8 cellular contexts compared by ENCODE assay signal in the genomic region with DNA sequence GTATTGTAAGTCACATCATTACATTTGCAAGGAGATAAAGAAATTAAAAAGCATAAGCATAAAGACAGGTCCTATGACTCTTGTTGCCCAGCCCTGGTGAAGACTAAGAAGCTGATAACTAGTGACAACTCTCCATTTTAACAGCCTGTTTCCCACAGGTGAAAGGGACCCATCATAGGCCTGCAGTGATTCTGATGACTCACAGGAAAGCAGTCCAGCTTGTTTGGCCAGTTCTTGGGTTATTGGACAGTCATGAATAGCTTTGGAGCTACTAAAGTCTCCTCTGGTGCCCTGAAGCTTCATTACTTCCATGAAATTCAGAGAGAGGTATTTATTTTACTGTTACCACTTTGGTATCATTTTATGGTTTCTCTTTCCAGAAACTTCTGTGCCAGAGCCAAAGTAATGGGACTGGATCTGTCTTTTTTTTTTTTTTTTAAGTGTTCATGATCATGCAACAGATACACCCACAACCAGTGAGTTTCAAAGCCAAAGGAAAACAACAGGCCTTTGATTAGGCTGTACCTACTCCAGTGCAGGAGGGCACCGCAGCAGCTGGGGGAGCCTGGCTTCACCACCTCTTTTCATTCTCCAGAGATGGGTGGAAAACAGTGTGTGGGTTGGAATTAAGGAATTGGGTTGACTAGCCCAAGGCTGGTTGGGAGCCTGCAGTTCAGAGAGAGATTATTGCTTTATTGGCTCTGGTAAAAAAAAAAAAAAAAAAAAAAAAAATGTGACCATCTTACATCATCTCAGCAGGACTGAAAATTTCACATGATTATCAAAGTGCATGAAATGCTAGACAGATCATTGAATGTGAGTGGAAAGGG. TPM values are rescaled to one million over a fixed set of nuclear protein-coding genes. Genes with fewer than 3 reads are reported as not detected.
DNase-seq lines count a peak whose midpoint lies in the region; ATAC-seq lines count a peak whose summit lies in the region.

No MANE protein-coding gene starts in this region.

- H3K9ac ChIP-seq in Karpas-422 (ENCODE audit: low read length): no peak overlapping the region

- peaks cover 6% of the 10 kb centered on the region for H3K36me3 Mint-ChIP-seq in activated naive CD8-positive, alpha-beta T cell treated with anti-CD3 and anti-CD28 coated beads for 36 hours

- no peaks in the 10 kb centered on the region for H3K27me3 Mint-ChIP-seq in activated naive CD8-positive, alpha-beta T cell treated with anti-CD3 and anti-CD28 coated beads for 36 hours

- H3K4me2 ChIP-seq in Karpas-422 (ENCODE audit: low read depth, low read length, poor library complexity, severe bottlenecking): no peak overlapping the region

- H3K27ac Mint-ChIP-seq in activated naive CD8-positive, alpha-beta T cell treated with anti-CD3 and anti-CD28 coated beads for 36 hours: peak overlapping the region; percentile 6

- H3K79me2 ChIP-seq in Karpas-422 (ENCODE audit: low read length): no peaks in the 10 kb centered on the region

- H3K27me3 ChIP-seq in aorta (ENCODE audit: control insufficient read depth in 1 of 2, insufficient read depth in 2 of 2, low read length in 1 of 2) (no peaks in the 10 kb centered on the region), Karpas-422 (ENCODE audit: low read length) (no peaks in the 10 kb centered on the region)

- intact Hi-C loops in aorta (cut with DNase I): no loop called here

- peak; percentile 75 for DNase-seq in DMS79 treated with DMSO at 0.1 percent for 48 hours (lab: John Stamatoyannopoulos, UW)
- no peak for DNase-seq in activated naive CD8-positive, alpha-beta T cell treated with anti-CD3 and anti-CD28 coated beads for 36 hours
- DNase-seq in myocyte (ENCODE audit: low read depth): peak; percentile 17
- DNase-seq in aorta: no peak
- DNase-seq in Karpas-422: no peak

- peaks cover 38% of the 10 kb centered on the region for H3K4me1 Mint-ChIP-seq in activated naive CD8-positive, alpha-beta T cell treated with anti-CD3 and anti-CD28 coated beads for 36 hours

- no peak overlapping the region for H2AFZ ChIP-seq in Karpas-422 (ENCODE audit: low read length)

- WGBS in aorta, 2 donors: 85 to 96% methylated on average over 1 of the region's 1 CpG

- no peaks in the 10 kb centered on the region for H4K20me1 ChIP-seq in Karpas-422 (ENCODE audit: insufficient read depth, low read depth, low read length)

- H3K9me3 Mint-ChIP-seq in activated naive CD8-positive, alpha-beta T cell treated with anti-CD3 and anti-CD28 coated beads for 36 hours: peaks cover 16% of the 10 kb centered on the region

- no peak overlapping the region for H3K27ac ChIP-seq in aorta (ENCODE audit: low read depth in 1 of 2, low read length in 2 of 2)
- H3K27ac ChIP-seq in Karpas-422 (ENCODE audit: low read length): no peak overlapping the region

- ATAC-seq in HG03064 (IDR thresholded peaks at IDR 0.05; ENCODE audit: low read depth, unreplicated experiment): peak; percentile 21
- ATAC-seq in GM18867 (IDR thresholded peaks at IDR 0.05; ENCODE audit: unreplicated experiment): no peak
- no peak for ATAC-seq in aorta (ENCODE audit: low FRiP score)
- ATAC-seq in HG03025 (IDR thresholded peaks at IDR 0.05; ENCODE audit: low FRiP score, unreplicated experiment): no peak

- H3K9me3 ChIP-seq in aorta (ENCODE audit: control insufficient read depth, low read length) (no peaks in the 10 kb centered on the region), Karpas-422 (ENCODE audit: low read length) (no peaks in the 10 kb centered on the region)

- H3K4me1 ChIP-seq in aorta (ENCODE audit: control insufficient read depth in 1 of 2, insufficient read depth in 2 of 2, low read length in 2 of 2) (no peaks in the 10 kb centered on the region), Karpas-422 (ENCODE audit: low read length) (no peaks in the 10 kb centered on the region)

- H3K36me3 ChIP-seq in aorta (ENCODE audit: control insufficient read depth in 1 of 2, insufficient read depth in 2 of 2, low read length in 1 of 2) (no peaks in the 10 kb centered on the region), Karpas-422 (ENCODE audit: insufficient read depth, low read length) (no peaks in the 10 kb centered on the region)

- H3K4me3 Mint-ChIP-seq in activated naive CD8-positive, alpha-beta T cell treated with anti-CD3 and anti-CD28 coated beads for 36 hours: no peak overlapping the region

- H3K9me2 ChIP-seq in Karpas-422 (replicated peaks; ENCODE audit: insufficient read depth, low read length): no peaks in the 10 kb centered on the region

- H3K4me3 ChIP-seq in aorta (ENCODE audit: low read length in 2 of 2): no peak overlapping the region
- no peak overlapping the region for H3K4me3 ChIP-seq in Karpas-422 (ENCODE audit: low read length)

RNA-seq across cellular contexts. Expression of a gene that starts 55.3 kb away (rescaled TPM):
- total RNA-seq in activated naive CD8-positive, alpha-beta T cell treated with anti-CD3 and anti-CD28 coated beads for 36 hours: 10 to 100 TPM; 29.6 to 33.0 TPM
- total RNA-seq in myocyte (69.5 and 89.0 TPM in 2 replicates), aorta (10 to 100 TPM; 26.7 to 42.5 TPM)
- polyA plus RNA-seq in myocyte (2012): 26.4 TPM
- polyA plus RNA-seq in aorta: 1 to 10 TPM; 6.4 to 7.9 TPM
- total RNA-seq in Karpas-422 (2014; rRNA removed; shearing (Covaris generic); ENCODE audit: low replicate concordance): 21.5 and 31.5 TPM in 2 replicates

Comparison
In these comparisons a context has a peak if more than half of its experiments do, and no peak if none do; other contexts are left out.
1. DNase-seq: peak in DMS79 treated with DMSO at 0.1 percent for 48 hours (single experiment) and myocyte (single experiment); none in activated naive CD8-positive, alpha-beta T cell treated with anti-CD3 and anti-CD28 coated beads for 36 hours (single experiment), aorta (0 of 2) and Karpas-422 (single experiment).